ENCODE assay signal across 9 cellular contexts in the genomic region with DNA sequence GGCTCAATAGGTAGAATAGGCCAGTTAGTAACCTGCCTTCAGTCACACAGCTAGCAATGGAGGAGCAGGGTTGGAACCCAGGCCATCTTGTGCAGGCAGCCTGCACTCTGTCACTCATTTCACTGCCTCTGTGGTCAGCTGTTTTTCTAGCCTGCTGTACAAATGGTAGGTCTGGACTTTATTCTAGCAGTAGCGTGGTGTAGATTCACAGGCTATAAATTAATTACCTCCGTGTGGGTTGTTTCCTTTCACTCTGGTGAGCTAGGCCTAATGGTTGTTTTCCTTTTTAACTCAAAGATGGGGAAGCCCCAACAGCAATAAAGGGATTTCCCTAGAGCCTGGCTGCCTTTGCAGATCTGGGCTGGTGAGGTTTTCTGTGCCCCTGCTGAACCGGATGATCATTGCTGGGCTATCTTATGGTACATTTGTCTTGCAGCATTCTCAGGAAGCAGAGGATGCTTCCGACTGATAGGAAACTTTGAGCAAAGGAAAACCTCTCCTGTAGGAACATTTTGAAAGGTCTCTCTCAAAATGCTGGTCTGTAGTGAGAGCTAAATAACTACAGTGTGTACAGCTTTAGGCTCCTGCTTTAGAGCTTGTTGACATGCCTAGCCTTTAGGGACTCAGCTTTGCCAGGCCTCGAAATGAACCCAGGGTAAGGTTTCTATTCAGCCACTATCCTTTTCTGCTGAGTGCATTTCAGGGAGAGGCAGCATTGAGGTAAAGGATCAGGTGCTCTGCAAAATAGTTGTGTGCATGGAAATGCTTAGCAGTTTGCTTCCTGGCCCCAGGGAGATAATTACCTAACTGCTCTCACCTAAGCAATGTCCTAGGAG.
DNase-seq lines count a peak whose midpoint lies in the region; ATAC-seq and TF ChIP-seq lines count a peak whose summit lies in the region.
"Had no signal": no experiment of that assay in that cellular context is flagged by ENCODE, and none has a peak within 500 bp of the region (broad histone marks: within the 10 kb centered on the region; RNA-seq: fewer than 3 reads in every experiment).

No MANE protein-coding gene starts in this region.

- no peaks in the 10 kb centered on the region for H3K79me2 ChIP-seq in trophoblast cell (ENCODE audit: control insufficient read depth, insufficient read depth, low read length, poor library complexity)

- H2AFZ ChIP-seq in trophoblast cell (ENCODE audit: insufficient read depth, low read length, poor library complexity): no peak overlapping the region

- H3K9me3 ChIP-seq in breast epithelium: no peaks in the 10 kb centered on the region
- H3K9me3 ChIP-seq in trophoblast cell (ENCODE audit: insufficient read depth, low read depth, low read length): no peaks in the 10 kb centered on the region
- H3K9me3 ChIP-seq: thoracic aorta had no signal

- H3K79me1 ChIP-seq in trophoblast cell (ENCODE audit: low read length): no peaks in the 10 kb centered on the region

- WGBS in trophoblast cell (ENCODE audit: extremely low coverage, insufficient coverage, insufficient read length): no CpG with 5 or more reads among the region's 5 CpGs

- H3K4me3 ChIP-seq in breast epithelium (no peak overlapping the region), trophoblast cell (ENCODE audit: low read depth, low read length) (no peak overlapping the region)
- H3K4me3 ChIP-seq: thoracic aorta had no signal

- no peak overlapping the region for H4K12ac ChIP-seq in trophoblast cell (ENCODE audit: low read depth, low read length)

- DNase-seq in SK-N-DZ (ENCODE audit: low spot score) (peak; percentile 88), cerebellum (ENCODE audit: low spot score) (peak; percentile 31), breast epithelium (ENCODE audit: low spot score in 2 of 2) (no peak), trophoblast cell (no peak), HT-29 (ENCODE audit: low spot score) (no peak)
- DNase-seq in stimulated activated CD4-positive, alpha-beta T cell treated with anti-CD3 and anti-CD28 coated beads, TNF-alpha, amount 100 ng/mL, for 48 hours (ENCODE audit: low read depth in 3 of 3): peak in 2 of 3 donors; percentile 17 to 35

- no peak overlapping the region for H4K8ac ChIP-seq in trophoblast cell (ENCODE audit: low read depth, low read length)

- intact Hi-C loops in breast epithelium (cut with DNase I; ENCODE audit: low total_unique reads): no loop called here

- no peaks in the 10 kb centered on the region for H3K4me1 ChIP-seq in breast epithelium
- H3K4me1 ChIP-seq in trophoblast cell (ENCODE audit: control insufficient read depth in 1 of 2, insufficient read depth in 2 of 2, low read length in 2 of 2): peaks cover 0 to 3% of the 10 kb centered on the region in 2 experiments

- ATAC-seq in GM18519 (IDR thresholded peaks at IDR 0.05; ENCODE audit: low FRiP score, unreplicated experiment) (peak; percentile 90), HG02588 (IDR thresholded peaks at IDR 0.05; ENCODE audit: unreplicated experiment) (peak; percentile 96)

- H4K91ac ChIP-seq in trophoblast cell (ENCODE audit: low read depth, low read length): no peak overlapping the region

- H3K27me3 ChIP-seq in breast epithelium (no peaks in the 10 kb centered on the region), trophoblast cell (ENCODE audit: insufficient read depth, low read length) (no peaks in the 10 kb centered on the region)

- no peak overlapping the region for H3K23ac ChIP-seq in trophoblast cell (ENCODE audit: low read length)

- H3K4me2 ChIP-seq in trophoblast cell (ENCODE audit: low read length): no peak overlapping the region

- no peak overlapping the region for H3K18ac ChIP-seq in trophoblast cell (ENCODE audit: low read length)

- H3K4ac ChIP-seq in trophoblast cell (ENCODE audit: low read depth, low read length): no peak overlapping the region

- H2AK5ac ChIP-seq in trophoblast cell (ENCODE audit: low read length): no peak overlapping the region

- H3K14ac ChIP-seq in trophoblast cell (ENCODE audit: low read length): no peak overlapping the region

- H2BK5ac ChIP-seq in trophoblast cell (ENCODE audit: low read depth, low read length, poor library complexity): no peak overlapping the region

- no peak for TF ChIP-seq POLR2A in breast epithelium (IDR thresholded peaks at IDR 0.05)

- no peak overlapping the region for H2BK120ac ChIP-seq in trophoblast cell (ENCODE audit: insufficient read depth, low read length, poor library complexity)

- no peak overlapping the region for H3K9ac ChIP-seq in trophoblast cell (ENCODE audit: low read length)

- TF ChIP-seq CTCF in breast epithelium (IDR thresholded peaks at IDR 0.05): no peak

- no peak overlapping the region for H2BK12ac ChIP-seq in trophoblast cell (ENCODE audit: low read length)

- H3K36me3 ChIP-seq in breast epithelium: no peaks in the 10 kb centered on the region
- H3K36me3 ChIP-seq in trophoblast cell (ENCODE audit: control insufficient read depth in 1 of 2, insufficient read depth in 2 of 2, low read length in 2 of 2): no peaks in the 10 kb centered on the region
- H3K36me3 ChIP-seq: thoracic aorta had no signal

- H3K27ac ChIP-seq in breast epithelium (no peak overlapping the region), trophoblast cell (ENCODE audit: low read depth, low read length) (no peak overlapping the region)
- H3K27ac ChIP-seq: thoracic aorta had no signal

Comparison
In these comparisons a context has a peak if more than half of its experiments do, and no peak if none do; other contexts are left out.
1. DNase-seq: peak in SK-N-DZ (single experiment), cerebellum (single experiment) and stimulated activated CD4-positive, alpha-beta T cell treated with anti-CD3 and anti-CD28 coated beads, TNF-alpha, amount 100 ng/mL, for 48 hours (2 of 3); none in breast epithelium (0 of 2), trophoblast cell (0 of 2) and HT-29 (single experiment).